In the genomic region with DNA sequence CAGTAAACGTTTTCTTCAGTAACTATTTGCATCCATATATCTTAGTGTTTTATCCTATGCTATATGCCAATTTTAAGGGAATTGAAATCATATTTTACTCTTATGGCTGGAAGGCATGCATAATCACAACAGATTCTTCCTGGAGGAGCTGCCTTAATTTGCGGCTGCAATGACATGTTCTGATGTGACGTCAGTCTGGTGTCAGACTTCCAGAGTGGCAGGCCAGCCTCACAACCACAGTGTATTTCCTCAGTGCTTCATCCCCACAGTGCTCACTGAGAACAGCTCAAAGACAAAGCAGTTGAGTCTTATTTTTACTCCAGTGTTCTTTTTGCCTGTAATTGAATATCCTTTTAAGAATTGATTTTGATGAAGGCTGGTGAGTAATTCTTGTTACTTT, we compare ENCODE assay signal across 14 cellular contexts.
DNase-seq lines count a peak whose midpoint lies in the region; ATAC-seq and TF ChIP-seq lines count a peak whose summit lies in the region.
"Had no signal": no experiment of that assay in that cellular context is flagged by ENCODE, and none has a peak within 500 bp of the region (broad histone marks: within the 10 kb centered on the region; RNA-seq: fewer than 3 reads in every experiment).

No MANE protein-coding gene starts in this region.

- no peaks in the 10 kb centered on the region for H3K27me3 Mint-ChIP-seq in brain
- H3K27me3 Mint-ChIP-seq: memory B cell had no signal

- 43% methylated on average over 3 of the region's 3 CpGs for WGBS in right cardiac atrium

- peak; percentile 47 for DNase-seq in AG10803 (ENCODE audit: low read depth)
- peak; percentile 35 for DNase-seq in MG63
- DNase-seq in right cardiac atrium = peak in 1 of 3 donors; percentile 37
- no peak for DNase-seq in T-helper 1 cell
- DNase-seq: activated T-cell treated with anti-CD3 and anti-CD28 coated beads, Interleukin-2, amount 50 U/mL, for 48 hours; dermis blood vessel endothelial cell; RPMI8226; testis had no signal

- no peak overlapping the region for H3K27ac ChIP-seq in right cardiac atrium (ENCODE audit: low read length)
- H3K27ac ChIP-seq: testis, VCaP had no signal

- H3K27me3 ChIP-seq in MG63 (no peaks in the 10 kb centered on the region), right cardiac atrium (ENCODE audit: control insufficient read depth, insufficient read depth) (no peaks in the 10 kb centered on the region)
- H3K27me3 ChIP-seq: testis had no signal

- peaks cover 6% of the 10 kb centered on the region for H3K4me1 ChIP-seq in right cardiac atrium (ENCODE audit: control insufficient read depth, insufficient read depth, low read length)
- H3K4me1 ChIP-seq: testis had no signal

- no peaks in the 10 kb centered on the region for H3K36me3 Mint-ChIP-seq in brain
- H3K36me3 Mint-ChIP-seq: memory B cell had no signal

- peak overlapping the region in 4 of 5 experiments; percentile 28 to 69 (median 34) for H3K4me3 Mint-ChIP-seq in brain
- H3K4me3 Mint-ChIP-seq: memory B cell had no signal

- TF ChIP-seq CTCF in AG10803 (conservative IDR thresholded peaks at IDR 0.05; ENCODE audit: low read length) (no peak), brain (conservative IDR thresholded peaks at IDR 0.05) (no peak)

- peaks cover 75% of the 10 kb centered on the region for H3K4me1 Mint-ChIP-seq in brain
- H3K4me1 Mint-ChIP-seq: memory B cell had no signal

- peak overlapping the region in 3 of 5 experiments; percentile 4 to 94 (median 89) for H3K27ac Mint-ChIP-seq in brain
- H3K27ac Mint-ChIP-seq: memory B cell had no signal

- ATAC-seq in right cardiac atrium (peak; percentile 61 to 82), HG02571 (IDR thresholded peaks at IDR 0.05; ENCODE audit: unreplicated experiment) (no peak), GM18511 (IDR thresholded peaks at IDR 0.05; ENCODE audit: unreplicated experiment) (no peak), HG02759 (IDR thresholded peaks at IDR 0.05; ENCODE audit: unreplicated experiment) (no peak)

- H3K4me3 ChIP-seq in AG10803 (ENCODE audit: low read length) (no peak overlapping the region), MG63 (no peak overlapping the region), right cardiac atrium (ENCODE audit: low read length) (no peak overlapping the region)
- H3K4me3 ChIP-seq: testis had no signal

- no peaks in the 10 kb centered on the region for H3K9me3 Mint-ChIP-seq in brain
- H3K9me3 Mint-ChIP-seq: memory B cell had no signal

- no peaks in the 10 kb centered on the region for H3K36me3 ChIP-seq in MG63

- intact Hi-C loops in right cardiac atrium (cut with DNase I) = no loop called here

- H3K9me3 ChIP-seq in MG63 (no peaks in the 10 kb centered on the region), right cardiac atrium (ENCODE audit: control insufficient read depth, low read length) (no peaks in the 10 kb centered on the region)
- H3K9me3 ChIP-seq: testis had no signal

Comparison
In these comparisons a context has a peak if more than half of its experiments do, and no peak if none do; other contexts are left out.
1. DNase-seq: peak in AG10803 (single experiment) and MG63 (single experiment); none in T-helper 1 cell (0 of 5).
2. ATAC-seq: peak in right cardiac atrium (2 of 2); none in HG02571 (single experiment), GM18511 (single experiment) and HG02759 (single experiment).